9 cellular contexts compared by ENCODE assay signal in genomic region chr3:28240440-28240839, GRCh38. TPM values are rescaled to one million over a fixed set of nuclear protein-coding genes. Genes with fewer than 3 reads are reported as not detected.
DNase-seq lines count a peak whose midpoint lies in the region; ATAC-seq lines count a peak whose summit lies in the region.
"Had no signal": no experiment of that assay in that cellular context is flagged by ENCODE, and none has a peak within 500 bp of the region (broad histone marks: within the 10 kb centered on the region; RNA-seq: fewer than 3 reads in every experiment).

No MANE protein-coding gene starts in this region.

- no peaks in the 10 kb centered on the region for H3K9me3 Mint-ChIP-seq in stimulated activated naive CD8-positive, alpha-beta T cell treated with anti-CD3 and anti-CD28 coated beads, Interleukin-15, Interleukin-2, amounts not matched to agents 100 ng/mL and 50 ng/mL, for 24 hours
- H3K9me3 Mint-ChIP-seq in activated naive CD8-positive, alpha-beta T cell treated with anti-CD3 and anti-CD28 coated beads for 36 hours = peaks cover 10% of the 10 kb centered on the region

- H3K27ac Mint-ChIP-seq in stimulated activated naive CD8-positive, alpha-beta T cell treated with anti-CD3 and anti-CD28 coated beads, Interleukin-15, Interleukin-2, amounts not matched to agents 100 ng/mL and 50 ng/mL, for 24 hours = peak overlapping the region; percentile 93
- no peak overlapping the region for H3K27ac Mint-ChIP-seq in activated naive CD8-positive, alpha-beta T cell treated with anti-CD3 and anti-CD28 coated beads for 36 hours

- H3K4me3 ChIP-seq in mesodermal cell (ENCODE audit: extremely low read depth, insufficient read depth, low read length, poor library complexity, severe bottlenecking) = peak overlapping the region; percentile 74

- H3K36me3 ChIP-seq in mesodermal cell (ENCODE audit: control insufficient read depth, insufficient read depth, low read length) = no peaks in the 10 kb centered on the region

- H3K27ac ChIP-seq in mesodermal cell (ENCODE audit: low read depth, low read length, severe bottlenecking) = no peak overlapping the region

- H3K27me3 Mint-ChIP-seq in stimulated activated naive CD8-positive, alpha-beta T cell treated with anti-CD3 and anti-CD28 coated beads, Interleukin-15, Interleukin-2, amounts not matched to agents 100 ng/mL and 50 ng/mL, for 24 hours = no peaks in the 10 kb centered on the region
- no peaks in the 10 kb centered on the region for H3K27me3 Mint-ChIP-seq in activated naive CD8-positive, alpha-beta T cell treated with anti-CD3 and anti-CD28 coated beads for 36 hours

- no peaks in the 10 kb centered on the region for H3K9me3 ChIP-seq in mesodermal cell (ENCODE audit: control insufficient read depth, low read length)

- DNase-seq in stimulated activated naive CD8-positive, alpha-beta T cell treated with anti-CD3 and anti-CD28 coated beads, Interleukin-15, Interleukin-2, amounts not matched to agents 100 U/mL and 50 U/mL, for 24 hours = no peak
- DNase-seq in activated naive CD8-positive, alpha-beta T cell treated with anti-CD3 and anti-CD28 coated beads for 36 hours = no peak
- DNase-seq in NCI-H2107 (lab: John Stamatoyannopoulos, UW) (no peak), activated gamma-delta T cell (lab: John Stamatoyannopoulos, UW) (no peak), NCI-H526 treated with DMSO at 0.1 percent for 48 hours (lab: John Stamatoyannopoulos, UW) (no peak)
- DNase-seq: GF-D8 had no signal

- H3K4me1 ChIP-seq in mesodermal cell (ENCODE audit: control insufficient read depth, insufficient read depth, low read length, poor library complexity, severe bottlenecking) = peaks cover 7% of the 10 kb centered on the region

- WGBS in mesodermal cell (ENCODE audit: insufficient coverage in 2 of 2), 2 experiments = 42 to 68% methylated on average over 3 of the region's 7 CpGs

- H3K36me3 Mint-ChIP-seq in stimulated activated naive CD8-positive, alpha-beta T cell treated with anti-CD3 and anti-CD28 coated beads, Interleukin-15, Interleukin-2, amounts not matched to agents 100 ng/mL and 50 ng/mL, for 24 hours (ENCODE audit: low read depth) = peaks cover 19% of the 10 kb centered on the region
- peaks cover 26% of the 10 kb centered on the region for H3K36me3 Mint-ChIP-seq in activated naive CD8-positive, alpha-beta T cell treated with anti-CD3 and anti-CD28 coated beads for 36 hours

- peaks cover 48% of the 10 kb centered on the region for H3K4me1 Mint-ChIP-seq in stimulated activated naive CD8-positive, alpha-beta T cell treated with anti-CD3 and anti-CD28 coated beads, Interleukin-15, Interleukin-2, amounts not matched to agents 100 ng/mL and 50 ng/mL, for 24 hours (ENCODE audit: low read depth)
- H3K4me1 Mint-ChIP-seq in activated naive CD8-positive, alpha-beta T cell treated with anti-CD3 and anti-CD28 coated beads for 36 hours = peaks cover 42% of the 10 kb centered on the region

- ATAC-seq in stimulated activated naive CD8-positive, alpha-beta T cell treated with anti-CD3 and anti-CD28 coated beads, Interleukin-15, Interleukin-2, amounts not matched to agents 100 U/mL and 50 U/mL, for 24 hours = no peak
- ATAC-seq in HG02588 (IDR thresholded peaks at IDR 0.05; ENCODE audit: unreplicated experiment) = no peak

- peak overlapping the region; percentile 95 for H3K4me3 Mint-ChIP-seq in stimulated activated naive CD8-positive, alpha-beta T cell treated with anti-CD3 and anti-CD28 coated beads, Interleukin-15, Interleukin-2, amounts not matched to agents 100 ng/mL and 50 ng/mL, for 24 hours
- peak overlapping the region; percentile 85 for H3K4me3 Mint-ChIP-seq in activated naive CD8-positive, alpha-beta T cell treated with anti-CD3 and anti-CD28 coated beads for 36 hours

RNA-seq across cellular contexts. Expression of gene CMC1, which starts 1.0 kb away (rescaled TPM):
- 10 to 100 TPM; 23.2 to 23.7 TPM for total RNA-seq in activated naive CD8-positive, alpha-beta T cell treated with anti-CD3 and anti-CD28 coated beads for 36 hours
- polyA plus RNA-seq in mesodermal cell (2013, experiment 1 of 2) = 41.4 TPM
- polyA plus RNA-seq in mesodermal cell (2013, experiment 2 of 2) = 42.6 TPM
